In the genomic region with DNA sequence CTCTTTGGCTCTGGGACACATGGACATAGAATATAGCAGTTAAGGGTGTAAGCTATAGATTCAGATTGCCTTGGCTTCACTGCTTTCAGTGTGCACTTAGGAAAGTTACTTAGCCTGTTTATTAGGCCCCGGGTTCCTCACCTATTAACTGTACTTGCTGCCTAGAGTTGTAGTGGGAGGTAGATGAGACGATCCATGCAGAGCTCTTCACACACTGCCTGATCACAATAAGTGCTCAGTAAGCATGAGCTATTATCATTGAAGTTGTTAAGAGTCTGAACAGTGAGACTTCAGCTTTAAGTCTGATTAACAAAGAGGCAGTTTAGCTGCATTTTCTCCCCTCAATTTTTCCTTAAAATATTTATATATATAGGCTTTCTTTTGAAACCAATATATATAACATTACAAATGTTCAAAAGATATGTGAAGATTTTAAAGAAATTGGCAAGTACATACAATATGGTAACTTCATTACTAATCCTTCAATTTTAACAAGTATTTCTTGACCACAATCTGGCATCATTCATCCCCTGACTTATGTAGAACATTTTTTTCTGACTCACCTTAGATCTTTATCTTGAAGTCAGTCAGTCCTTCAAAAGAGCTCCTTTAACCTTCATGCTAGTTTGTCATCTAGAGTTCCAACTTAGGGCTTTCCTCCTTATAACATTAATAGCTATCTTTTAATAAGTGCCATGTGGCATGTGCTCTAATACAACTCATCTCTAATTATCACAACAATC, we compare ENCODE assay signal across 30 cellular contexts. TPM values are rescaled to one million over a fixed set of nuclear protein-coding genes. Genes with fewer than 3 reads are reported as not detected.
DNase-seq lines count a peak whose midpoint lies in the region; ATAC-seq, FAIRE-seq and TF ChIP-seq lines count a peak whose summit lies in the region.
"Had no signal": no experiment of that assay in that cellular context is flagged by ENCODE, and none has a peak within 500 bp of the region (broad histone marks: within the 10 kb centered on the region; RNA-seq: fewer than 3 reads in every experiment).

No MANE protein-coding gene starts in this region.

- no peak overlapping the region for H3K27ac Mint-ChIP-seq in activated T-cell treated with anti-CD3 and anti-CD28 coated beads, Interleukin-2, amount 50 U/mL, for 72 hours
- H3K27ac Mint-ChIP-seq: activated CD4-positive, alpha-beta T cell treated with anti-CD3 and anti-CD28 coated beads, Interleukin-2, amount 10 ng/mL, durations not matched to agents 24 days and 14 days; activated CD8-positive, alpha-beta memory T cell treated with anti-CD3 and anti-CD28 coated beads, Interleukin-2, amount 10 ng/mL, durations not matched to agents 7 days and 5 days; activated naive CD4-positive, alpha-beta T cell treated with anti-CD3 and anti-CD28 coated beads, Interleukin-2, amount 50 U/mL, for 72 hours; activated T-helper 2 cell treated with anti-CD3 and anti-CD28 coated beads, Interferon-gamma antibody, Interleukin-2, Interleukin-4, amounts not matched to agents 10 μg/mL and 5 μg/mL and 100 μg/mL, durations not matched to agents 14 hours and 24 hours and 36 hours; naive B cell; T-helper 1 cell treated with Interleukin-12 subunit alpha and Interleukin-12 subunit beta and Interleukin-4 antibody, amounts not matched to agents 30 μg/mL and 1 μg/mL, for 36 hours had no signal

- H3K9me3 ChIP-seq in tibial artery, result no peaks in the 10 kb centered on the region
- H3K9me3 ChIP-seq: HAP-1, SJSA1, suprapubic skin, vagina had no signal

- peaks cover 21% of the 10 kb centered on the region for H3K4me1 Mint-ChIP-seq in activated T-cell treated with anti-CD3 and anti-CD28 coated beads, Interleukin-2, amount 50 U/mL, for 72 hours (ENCODE audit: low read depth)
- H3K4me1 Mint-ChIP-seq: naive B cell had no signal

- peaks cover 12% of the 10 kb centered on the region for H3K27me3 Mint-ChIP-seq in activated T-cell treated with anti-CD3 and anti-CD28 coated beads, Interleukin-2, amount 50 U/mL, for 72 hours (ENCODE audit: low read depth)

- peaks cover 31% of the 10 kb centered on the region for H3K27me3 ChIP-seq in foreskin keratinocyte
- peaks cover 0 to 13% of the 10 kb centered on the region in 2 donors for H3K27me3 ChIP-seq in tibial artery
- H3K27me3 ChIP-seq: BLaER1 treated with 17β-estradiol and CSF1 and Interleukin-3, amounts not matched to agents 10 nM and 100 nM; SJSA1; vagina had no signal

- intact Hi-C loops in tibial artery (cut with DNase I; ENCODE audit: low total_unique reads), result no loop called here

- H3K4me3 ChIP-seq in tibial artery, result no peak overlapping the region
- H3K4me3 ChIP-seq: BLaER1 treated with 17β-estradiol and CSF1 and Interleukin-3, amounts not matched to agents 10 nM and 100 nM; HAP-1; PC-9; SJSA1; suprapubic skin; vagina had no signal

- H3K4me1 ChIP-seq in foreskin keratinocyte (peaks cover 6% of the 10 kb centered on the region), tibial artery (no peaks in the 10 kb centered on the region)
- H3K4me1 ChIP-seq: BLaER1 treated with 17β-estradiol and CSF1 and Interleukin-3, amounts not matched to agents 10 nM and 100 nM; SJSA1; suprapubic skin; vagina had no signal

- H3K4me3 Mint-ChIP-seq in activated T-cell treated with anti-CD3 and anti-CD28 coated beads, Interleukin-2, amount 50 U/mL, for 72 hours, result no peak overlapping the region
- H3K4me3 Mint-ChIP-seq: activated CD4-positive, alpha-beta T cell treated with anti-CD3 and anti-CD28 coated beads, Interleukin-2, amount 10 ng/mL, durations not matched to agents 24 days and 14 days; activated CD8-positive, alpha-beta memory T cell treated with anti-CD3 and anti-CD28 coated beads, Interleukin-2, amount 10 ng/mL, durations not matched to agents 7 days and 5 days; naive B cell; T-helper 1 cell treated with Interleukin-12 subunit alpha and Interleukin-12 subunit beta and Interleukin-4 antibody, amounts not matched to agents 30 μg/mL and 1 μg/mL, for 36 hours had no signal

- H3K27ac ChIP-seq in foreskin keratinocyte (no peak overlapping the region), tibial artery (no peak overlapping the region)
- H3K27ac ChIP-seq: BLaER1 treated with 17β-estradiol and CSF1 and Interleukin-3, amounts not matched to agents 10 nM and 100 nM; PC-9; SJSA1; suprapubic skin; vagina had no signal

- DNase-seq in activated T-cell treated with anti-CD3 and anti-CD28 coated beads, Interleukin-2, amount 50 U/mL, for 72 hours, result no peak
- no peak for DNase-seq in activated T-cell treated with anti-CD3 and anti-CD28 coated beads, Interleukin-2, amount 50 U/mL, for 48 hours
- DNase-seq in RCC 7860 (ENCODE audit: low spot score), result peak; percentile 22
- peak; percentile 62 to 79 for DNase-seq in foreskin keratinocyte
- peak; percentile 11 for DNase-seq in urothelium cell line (ENCODE audit: low spot score)
- no peak for DNase-seq in SW 1271 (lab: John Stamatoyannopoulos, UW)
- no peak for DNase-seq in tibial artery
- DNase-seq: activated CD4-positive, alpha-beta T cell treated with anti-CD3 and anti-CD28 coated beads, Interleukin-2, amount 10 ng/mL, durations not matched to agents 24 days and 14 days; activated CD8-positive, alpha-beta memory T cell treated with anti-CD3 and anti-CD28 coated beads, Interleukin-2, amount 10 ng/mL, durations not matched to agents 7 days and 5 days; COR-L47; DMS79; head of caudate nucleus; IMR-90; left colon; naive B cell; NCI-H1105 treated with DMSO at 0.1 percent for 48 hours; NCI-H2081; NCI-H446; nucleus accumbens; stimulated activated CD4-positive, alpha-beta T cell treated with anti-CD3 and anti-CD28 coated beads, Interleukin-1b, Interleukin-23, amount 100 ng/mL, for 48 hours had no signal

- no peaks in the 10 kb centered on the region for H3K36me3 ChIP-seq in tibial artery
- H3K36me3 ChIP-seq: BLaER1 treated with 17β-estradiol and CSF1 and Interleukin-3, amounts not matched to agents 10 nM and 100 nM; HAP-1; SJSA1; suprapubic skin; vagina had no signal

- FAIRE-seq in RCC 7860 (lab: Jason Lieb, UNC) (peak; percentile 73), urothelium cell line (lab: Jason Lieb, UNC) (no peak)

- H3K36me3 Mint-ChIP-seq in activated T-cell treated with anti-CD3 and anti-CD28 coated beads, Interleukin-2, amount 50 U/mL, for 72 hours (ENCODE audit: insufficient read depth in 2 of 2), result peaks cover 1 to 2% of the 10 kb centered on the region in 2 donors

- TF ChIP-seq CTCF in foreskin keratinocyte (conservative IDR thresholded peaks at IDR 0.05), result no peak
- TF ChIP-seq CTCF in tibial artery (IDR thresholded peaks at IDR 0.05), result no peak

- H3K9me3 Mint-ChIP-seq in activated T-cell treated with anti-CD3 and anti-CD28 coated beads, Interleukin-2, amount 50 U/mL, for 72 hours, result peaks cover 0 to 2% of the 10 kb centered on the region in 2 donors

- peak; percentile 87 to 91 for ATAC-seq in activated T-cell treated with anti-CD3 and anti-CD28 coated beads, Interleukin-2, amount 50 U/mL, for 72 hours (replicated peaks in 1 of 2)
- ATAC-seq in foreskin keratinocyte (peak; percentile 95), GM21360 (IDR thresholded peaks at IDR 0.05; ENCODE audit: unreplicated experiment) (no peak)
- ATAC-seq: activated CD8-positive, alpha-beta memory T cell treated with anti-CD3 and anti-CD28 coated beads, Interleukin-2, amount 10 ng/mL, durations not matched to agents 7 days and 5 days; left colon had no signal

RNA-seq across cellular contexts. Expression of gene SUPT3H, which starts 20.5 kb away (rescaled TPM):
- 10 to 100 TPM; 18.5 to 19.4 TPM for total RNA-seq in activated T-cell treated with anti-CD3 and anti-CD28 coated beads, Interleukin-2, amount 50 U/mL, for 72 hours
- total RNA-seq in foreskin keratinocyte, result 5.0 and 6.9 TPM in 2 replicates
- polyA plus RNA-seq in foreskin keratinocyte, result 9.0 and 10.7 TPM in 2 replicates

Comparison
In these comparisons a context has a peak if more than half of its experiments do, and no peak if none do; other contexts are left out.
1. DNase-seq: peak in RCC 7860 (single experiment), foreskin keratinocyte (2 of 2) and urothelium cell line (single experiment); none in activated T-cell treated with anti-CD3 and anti-CD28 coated beads, Interleukin-2, amount 50 U/mL, for 72 hours (0 of 2), activated T-cell treated with anti-CD3 and anti-CD28 coated beads, Interleukin-2, amount 50 U/mL, for 48 hours (0 of 2), SW 1271 (0 of 2) and tibial artery (0 of 2).